Comparison of ENCODE assay signal across 1 cellular context in the genomic region with DNA sequence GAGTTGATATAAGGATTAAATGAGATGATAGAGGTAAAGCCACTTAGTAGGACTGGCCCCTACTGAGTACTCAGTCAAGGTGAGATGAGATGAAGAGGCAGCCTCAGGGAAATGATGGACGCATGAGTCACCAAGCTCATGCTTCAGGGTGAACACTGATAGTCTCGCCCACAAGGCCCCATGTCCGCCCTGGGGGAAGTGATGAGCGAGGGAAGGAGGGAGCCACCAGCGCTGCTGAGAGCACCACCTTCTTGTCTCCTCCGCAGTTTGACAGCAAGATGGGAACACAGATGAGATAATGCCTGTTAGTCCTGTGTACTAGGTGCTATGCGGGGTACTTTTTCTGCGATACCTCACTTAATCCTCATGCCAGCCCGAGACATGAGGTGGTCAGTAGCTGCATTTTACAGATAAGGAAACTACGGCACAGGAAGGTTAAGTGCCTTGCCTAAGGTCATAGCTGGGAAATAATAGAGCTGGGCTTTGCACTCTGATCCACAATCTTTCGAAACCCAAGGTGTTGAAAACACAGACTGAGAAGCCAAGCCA.
TF ChIP-seq lines count a peak whose summit lies in the region.

No MANE protein-coding gene starts in this region.

TF ChIP-seq in HepG2, 621 proteins besides CTCF, POLR2A, EP300 and RAD21:
- TF ChIP-seq, protein P1, sequence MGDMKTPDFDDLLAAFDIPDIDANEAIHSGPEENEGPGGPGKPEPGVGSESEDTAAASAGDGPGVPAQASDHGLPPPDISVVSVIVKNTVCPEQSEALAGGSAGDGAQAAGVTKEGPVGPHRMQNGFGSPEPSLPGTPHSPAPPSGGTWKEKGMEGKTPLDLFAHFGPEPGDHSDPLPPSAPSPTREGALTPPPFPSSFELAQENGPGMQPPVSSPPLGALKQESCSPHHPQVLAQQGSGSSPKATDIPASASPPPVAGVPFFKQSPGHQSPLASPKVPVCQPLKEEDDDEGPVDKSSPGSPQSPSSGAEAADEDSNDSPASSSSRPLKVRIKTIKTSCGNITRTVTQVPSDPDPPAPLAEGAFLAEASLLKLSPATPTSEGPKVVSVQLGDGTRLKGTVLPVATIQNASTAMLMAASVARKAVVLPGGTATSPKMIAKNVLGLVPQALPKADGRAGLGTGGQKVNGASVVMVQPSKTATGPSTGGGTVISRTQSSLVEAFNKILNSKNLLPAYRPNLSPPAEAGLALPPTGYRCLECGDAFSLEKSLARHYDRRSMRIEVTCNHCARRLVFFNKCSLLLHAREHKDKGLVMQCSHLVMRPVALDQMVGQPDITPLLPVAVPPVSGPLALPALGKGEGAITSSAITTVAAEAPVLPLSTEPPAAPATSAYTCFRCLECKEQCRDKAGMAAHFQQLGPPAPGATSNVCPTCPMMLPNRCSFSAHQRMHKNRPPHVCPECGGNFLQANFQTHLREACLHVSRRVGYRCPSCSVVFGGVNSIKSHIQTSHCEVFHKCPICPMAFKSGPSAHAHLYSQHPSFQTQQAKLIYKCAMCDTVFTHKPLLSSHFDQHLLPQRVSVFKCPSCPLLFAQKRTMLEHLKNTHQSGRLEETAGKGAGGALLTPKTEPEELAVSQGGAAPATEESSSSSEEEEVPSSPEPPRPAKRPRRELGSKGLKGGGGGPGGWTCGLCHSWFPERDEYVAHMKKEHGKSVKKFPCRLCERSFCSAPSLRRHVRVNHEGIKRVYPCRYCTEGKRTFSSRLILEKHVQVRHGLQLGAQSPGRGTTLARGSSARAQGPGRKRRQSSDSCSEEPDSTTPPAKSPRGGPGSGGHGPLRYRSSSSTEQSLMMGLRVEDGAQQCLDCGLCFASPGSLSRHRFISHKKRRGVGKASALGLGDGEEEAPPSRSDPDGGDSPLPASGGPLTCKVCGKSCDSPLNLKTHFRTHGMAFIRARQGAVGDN (CRISPR knock-in tag; IDR thresholded peaks at IDR 0.05), result peak; percentile 28; the same call in 1 of the 2 replicates
- no peak for TF ChIP-seq GPN1 (CRISPR knock-in tag; IDR thresholded peaks at IDR 0.05; ENCODE audit: borderline replicate concordance)
- TF ChIP-seq NR2F1 (CRISPR knock-in tag; IDR thresholded peaks at IDR 0.05), result 0 out of 4 replicates have a peak, but pooled peaks of 1 of the 2 experiments have one; percentile 13
- TF ChIP-seq CEBPB (IDR thresholded peaks at IDR 0.05; ENCODE audit: borderline replicate concordance, low read depth, low read length), result peak; percentile 62
- no peak for TF ChIP-seq ZKSCAN8 (CRISPR knock-in tag; IDR thresholded peaks at IDR 0.05; ENCODE audit: borderline replicate concordance)
- TF ChIP-seq FOXP1 (IDR thresholded peaks at IDR 0.05), result no peak
- TF ChIP-seq FOXP1 (CRISPR knock-in tag; IDR thresholded peaks at IDR 0.05), result no peak
- 0 out of 2 replicates have a peak, but pooled peaks have one; percentile 40 for TF ChIP-seq NFKB2 (CRISPR knock-in tag; IDR thresholded peaks at IDR 0.05; ENCODE audit: borderline replicate concordance)
- TF ChIP-seq NR2F6 (IDR thresholded peaks at IDR 0.05), result peak; percentile 30; the same call in 1 of the 2 replicates
- TF ChIP-seq NR2F6 (CRISPR knock-in tag; IDR thresholded peaks at IDR 0.05), result peak; percentile 60; the same call in 1 of the 2 replicates
- peak; percentile 91 for TF ChIP-seq ZKSCAN1 (IDR thresholded peaks at IDR 0.05; ENCODE audit: low read length)
- peak; percentile 40; the same call in 1 of the 2 replicates for TF ChIP-seq GATAD2A (CRISPR knock-in tag; IDR thresholded peaks at IDR 0.05)
- TF ChIP-seq ZNF878 (CRISPR knock-in tag; IDR thresholded peaks at IDR 0.05), result no peak
- TF ChIP-seq HMG20A (CRISPR knock-in tag; IDR thresholded peaks at IDR 0.05; ENCODE audit: borderline replicate concordance), result 0 out of 2 replicates have a peak, but pooled peaks have one; percentile 18
- peak; percentile 77 for TF ChIP-seq HNF4A (CRISPR knock-in tag; IDR thresholded peaks at IDR 0.05)
- no peak for TF ChIP-seq NONO (IDR thresholded peaks at IDR 0.05)
- no peak for TF ChIP-seq NONO (CRISPR knock-in tag; conservative IDR thresholded peaks at IDR 0.05)
- TF ChIP-seq CBX1 (IDR thresholded peaks at IDR 0.05; ENCODE audit: low read depth), result no peak
- TF ChIP-seq ETV5 (CRISPR knock-in tag; IDR thresholded peaks at IDR 0.05; ENCODE audit: borderline replicate concordance), result no peak
- TF ChIP-seq ZBTB38 (CRISPR knock-in tag; IDR thresholded peaks at IDR 0.05), result 0 out of 2 replicates have a peak, but pooled peaks have one; percentile 22
- TF ChIP-seq ERF (CRISPR knock-in tag; IDR thresholded peaks at IDR 0.05), result no peak
- 0 out of 2 replicates have a peak, but pooled peaks have one; percentile 53 for TF ChIP-seq ZNF225 (CRISPR knock-in tag; IDR thresholded peaks at IDR 0.05)
- peak; percentile 55 for TF ChIP-seq FOSL2 (CRISPR knock-in tag; IDR thresholded peaks at IDR 0.05)
- peak; percentile 17; the same call in 1 of the 2 replicates for TF ChIP-seq RARA (CRISPR knock-in tag; IDR thresholded peaks at IDR 0.05)
- TF ChIP-seq SOX6 (IDR thresholded peaks at IDR 0.05), result no peak
- peak; percentile 37; the same call in 1 of the 2 replicates for TF ChIP-seq SOX6 (CRISPR knock-in tag; IDR thresholded peaks at IDR 0.05)
- TF ChIP-seq MEF2D (CRISPR knock-in tag; IDR thresholded peaks at IDR 0.05), result 0 out of 2 replicates have a peak, but pooled peaks have one; percentile 34
- no peak for TF ChIP-seq AGO1 (IDR thresholded peaks at IDR 0.05; ENCODE audit: low read depth, low read length, poor library complexity, severe bottlenecking)
- no peak for TF ChIP-seq ZEB1 (IDR thresholded peaks at IDR 0.05; ENCODE audit: insufficient replicate concordance, low read depth)
- peak; percentile 50; the same call in 1 of the 2 replicates for TF ChIP-seq ESRRA (CRISPR knock-in tag; IDR thresholded peaks at IDR 0.05; ENCODE audit: low read depth)
- TF ChIP-seq HDAC2 (CRISPR knock-in tag; IDR thresholded peaks at IDR 0.05), result 0 out of 2 replicates have a peak, but pooled peaks have one; percentile 26
- TF ChIP-seq CBFB (CRISPR knock-in tag; IDR thresholded peaks at IDR 0.05), result no peak
- TF ChIP-seq, protein P2, sequence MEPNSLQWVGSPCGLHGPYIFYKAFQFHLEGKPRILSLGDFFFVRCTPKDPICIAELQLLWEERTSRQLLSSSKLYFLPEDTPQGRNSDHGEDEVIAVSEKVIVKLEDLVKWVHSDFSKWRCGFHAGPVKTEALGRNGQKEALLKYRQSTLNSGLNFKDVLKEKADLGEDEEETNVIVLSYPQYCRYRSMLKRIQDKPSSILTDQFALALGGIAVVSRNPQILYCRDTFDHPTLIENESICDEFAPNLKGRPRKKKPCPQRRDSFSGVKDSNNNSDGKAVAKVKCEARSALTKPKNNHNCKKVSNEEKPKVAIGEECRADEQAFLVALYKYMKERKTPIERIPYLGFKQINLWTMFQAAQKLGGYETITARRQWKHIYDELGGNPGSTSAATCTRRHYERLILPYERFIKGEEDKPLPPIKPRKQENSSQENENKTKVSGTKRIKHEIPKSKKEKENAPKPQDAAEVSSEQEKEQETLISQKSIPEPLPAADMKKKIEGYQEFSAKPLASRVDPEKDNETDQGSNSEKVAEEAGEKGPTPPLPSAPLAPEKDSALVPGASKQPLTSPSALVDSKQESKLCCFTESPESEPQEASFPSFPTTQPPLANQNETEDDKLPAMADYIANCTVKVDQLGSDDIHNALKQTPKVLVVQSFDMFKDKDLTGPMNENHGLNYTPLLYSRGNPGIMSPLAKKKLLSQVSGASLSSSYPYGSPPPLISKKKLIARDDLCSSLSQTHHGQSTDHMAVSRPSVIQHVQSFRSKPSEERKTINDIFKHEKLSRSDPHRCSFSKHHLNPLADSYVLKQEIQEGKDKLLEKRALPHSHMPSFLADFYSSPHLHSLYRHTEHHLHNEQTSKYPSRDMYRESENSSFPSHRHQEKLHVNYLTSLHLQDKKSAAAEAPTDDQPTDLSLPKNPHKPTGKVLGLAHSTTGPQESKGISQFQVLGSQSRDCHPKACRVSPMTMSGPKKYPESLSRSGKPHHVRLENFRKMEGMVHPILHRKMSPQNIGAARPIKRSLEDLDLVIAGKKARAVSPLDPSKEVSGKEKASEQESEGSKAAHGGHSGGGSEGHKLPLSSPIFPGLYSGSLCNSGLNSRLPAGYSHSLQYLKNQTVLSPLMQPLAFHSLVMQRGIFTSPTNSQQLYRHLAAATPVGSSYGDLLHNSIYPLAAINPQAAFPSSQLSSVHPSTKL (CRISPR knock-in tag; IDR thresholded peaks at IDR 0.05), result peak; percentile 53
